Comparison of ENCODE assay signal across 9 cellular contexts in genomic region chr14:26163761-26164160, GRCh38.
A peak's percentile ranks its signal among the peaks of the same experiment; 100 is the strongest.
DNase-seq lines count a peak whose midpoint lies in the region; ATAC-seq, FAIRE-seq and TF ChIP-seq lines count a peak whose summit lies in the region.
"Had no signal": no experiment of that assay in that cellular context is flagged by ENCODE, and none has a peak within 500 bp of the region (broad histone marks: within the 10 kb centered on the region; RNA-seq: fewer than 3 reads in every experiment).

No MANE protein-coding gene starts in this region.

- FAIRE-seq in GM12892 (lab: Jason Lieb, UNC), result no peak

- H3K27me3 ChIP-seq in left lung, result no peaks in the 10 kb centered on the region

- H3K4me3 Mint-ChIP-seq in stimulated activated naive CD8-positive, alpha-beta T cell treated with anti-CD3 and anti-CD28 coated beads, Interleukin-15, amount 100 ng/mL, for 72 hours, result no peak overlapping the region

- H3K27ac Mint-ChIP-seq in stimulated activated naive CD8-positive, alpha-beta T cell treated with anti-CD3 and anti-CD28 coated beads, Interleukin-15, amount 100 ng/mL, for 72 hours, result no peak overlapping the region

- intact Hi-C loops in left lung (cut with DNase I), result no loop called here

- no peak overlapping the region for H3K4me3 ChIP-seq in left lung
- no peak overlapping the region for H3K4me3 ChIP-seq in coronary artery
- H3K4me3 ChIP-seq: lung had no signal

- no peak for TF ChIP-seq POLR2A in GM12892 (IDR thresholded peaks at IDR 0.05; ENCODE audit: low read depth, low read length)

- peaks cover 0 to 3% of the 10 kb centered on the region in 2 donors for H3K9me3 ChIP-seq in left lung

- peak; percentile 72 for ATAC-seq in left lung
- no peak for ATAC-seq in stimulated activated naive CD8-positive, alpha-beta T cell treated with anti-CD3 and anti-CD28 coated beads, Interleukin-15, amount 100 ng/mL, for 72 hours

- peaks cover 15 to 16% of the 10 kb centered on the region in 2 donors for H3K9me3 Mint-ChIP-seq in stimulated activated naive CD8-positive, alpha-beta T cell treated with anti-CD3 and anti-CD28 coated beads, Interleukin-15, amount 100 ng/mL, for 72 hours

- H3K27ac ChIP-seq in VCaP, result no peak overlapping the region
- H3K27ac ChIP-seq in left lung, result no peak overlapping the region
- no peak overlapping the region for H3K27ac ChIP-seq in coronary artery

- DNase-seq in DMS 273 (lab: John Stamatoyannopoulos, UW; ENCODE audit: unreplicated experiment), result peak; percentile 44
- DNase-seq in NCI-H1105 treated with DMSO at 0.1 percent for 48 hours (lab: John Stamatoyannopoulos, UW), result peak; percentile 69
- DNase-seq in left lung, result peak in 1 of 2 donors; percentile 14
- no peak for DNase-seq in GM12892 (ENCODE audit: insufficient read length)
- DNase-seq in stimulated activated naive CD8-positive, alpha-beta T cell treated with anti-CD3 and anti-CD28 coated beads, Interleukin-15, amount 100 ng/mL, for 72 hours, result no peak
- DNase-seq in coronary artery (ENCODE audit: low spot score), result no peak
- no peak for DNase-seq in NCI-H128 (lab: John Stamatoyannopoulos, UW; ENCODE audit: unreplicated experiment)

- no peaks in the 10 kb centered on the region for H3K4me1 ChIP-seq in left lung

- no peaks in the 10 kb centered on the region for H3K4me1 Mint-ChIP-seq in stimulated activated naive CD8-positive, alpha-beta T cell treated with anti-CD3 and anti-CD28 coated beads, Interleukin-15, amount 100 ng/mL, for 72 hours

- H3K36me3 ChIP-seq in left lung, result no peaks in the 10 kb centered on the region

- no peaks in the 10 kb centered on the region for H3K27me3 Mint-ChIP-seq in stimulated activated naive CD8-positive, alpha-beta T cell treated with anti-CD3 and anti-CD28 coated beads, Interleukin-15, amount 100 ng/mL, for 72 hours

- TF ChIP-seq CTCF in VCaP (conservative IDR thresholded peaks at IDR 0.05) (peak; percentile 80), left lung (IDR thresholded peaks at IDR 0.05) (peak in 1 of 2 donors; percentile 14), coronary artery (IDR thresholded peaks at IDR 0.05) (no peak)

Comparison
In these comparisons a context has a peak if more than half of its experiments do, and no peak if none do; other contexts are left out.
1. DNase-seq: peak in DMS 273 (single experiment) and NCI-H1105 treated with DMSO at 0.1 percent for 48 hours (single experiment); none in GM12892 (single experiment), stimulated activated naive CD8-positive, alpha-beta T cell treated with anti-CD3 and anti-CD28 coated beads, Interleukin-15, amount 100 ng/mL, for 72 hours (0 of 2), coronary artery (single experiment) and NCI-H128 (single experiment).